ENCODE assay signal across 7 cellular contexts in genomic region chr20:50478162-50479036, GRCh38. TPM values are rescaled to one million over a fixed set of nuclear protein-coding genes. Genes with fewer than 3 reads are reported as not detected.
A peak's percentile ranks its signal among the peaks of the same experiment; 100 is the strongest.
DNase-seq lines count a peak whose midpoint lies in the region; ATAC-seq, FAIRE-seq and TF ChIP-seq lines count a peak whose summit lies in the region.

No MANE protein-coding gene starts in this region.

- peak overlapping the region; percentile 55 for H3K4me3 ChIP-seq in OCI-LY3 (ENCODE audit: low read length)
- H3K4me3 ChIP-seq in fibroblast of the aortic adventitia (ENCODE audit: low read depth, low read length), result no peak overlapping the region

- peak overlapping the region; percentile 67 for H2AFZ ChIP-seq in OCI-LY3 (ENCODE audit: low read depth, low read length)

- no peaks in the 10 kb centered on the region for H3K9me3 ChIP-seq in OCI-LY3 (ENCODE audit: insufficient read depth, low read length)

- H3K4me1 ChIP-seq in OCI-LY3 (ENCODE audit: low read length), result peaks cover 43% of the 10 kb centered on the region

- no peaks in the 10 kb centered on the region for H4K20me1 ChIP-seq in OCI-LY3 (ENCODE audit: insufficient read depth, low read length)

- FAIRE-seq in GM12891 (lab: Jason Lieb, UNC), result peak; percentile 13

- no peak for TF ChIP-seq POLR2A in GM12891 (IDR thresholded peaks at IDR 0.05; ENCODE audit: low read depth, low read length)

- H3K27ac ChIP-seq in OCI-LY3 (ENCODE audit: low read length), result no peak overlapping the region

- no peaks in the 10 kb centered on the region for H3K36me3 ChIP-seq in OCI-LY3 (replicated peaks; ENCODE audit: low read depth, low read length)

- peak overlapping the region; percentile 79 for H3K4me2 ChIP-seq in OCI-LY3 (ENCODE audit: low read length)

- peak; percentile 79 for ATAC-seq in HG02885 (IDR thresholded peaks at IDR 0.05; ENCODE audit: poor library complexity, unreplicated experiment)
- no peak for ATAC-seq in GM21786 (IDR thresholded peaks at IDR 0.05; ENCODE audit: unreplicated experiment)

- H3K27me3 ChIP-seq in OCI-LY3 (ENCODE audit: low read depth, low read length), result no peaks in the 10 kb centered on the region

- no peak overlapping the region; the same call in 1 of the 2 replicates for H3K9ac ChIP-seq in OCI-LY3 (ENCODE audit: low read length)

- peak; percentile 92 for TF ChIP-seq CTCF in OCI-LY3 (IDR thresholded peaks at IDR 0.05; ENCODE audit: low read depth, low read length)
- peak; percentile 60 for TF ChIP-seq CTCF in fibroblast of the aortic adventitia (IDR thresholded peaks at IDR 0.05; ENCODE audit: insufficient read depth, low read length)

- no peaks in the 10 kb centered on the region for H3K79me2 ChIP-seq in OCI-LY3 (ENCODE audit: low read length)

- DNase-seq in GM12891 (ENCODE audit: insufficient read length, low spot score) (peak; percentile 37), activated T-cell treated with anti-CD3 and anti-CD28 coated beads for 24 hours (ENCODE audit: low read depth) (peak; percentile 68), fibroblast of the aortic adventitia (ENCODE audit: low read depth) (peak; percentile 48), pons (ENCODE audit: low spot score) (peak; percentile 44)

TF ChIP-seq in GM12891, 5 proteins besides CTCF, POLR2A, EP300 and RAD21:
- TF ChIP-seq SPI1 (IDR thresholded peaks at IDR 0.05; ENCODE audit: low read depth, low read length), result peak; percentile 71
- no peak for TF ChIP-seq POU2F2 (IDR thresholded peaks at IDR 0.05; ENCODE audit: low read depth, low read length)

RNA-seq across cellular contexts. Expression of gene PTPN1, which starts 31.8 kb away (rescaled TPM):
- polyA plus RNA-seq in GM12891 (2012; ENCODE audit: low read depth, missing spikeins), result 34.6 TPM
- total RNA-seq in fibroblast of the aortic adventitia (ENCODE audit: low replicate concordance), result 19.9 and 32.4 TPM in 2 replicates
